In the genomic region with DNA sequence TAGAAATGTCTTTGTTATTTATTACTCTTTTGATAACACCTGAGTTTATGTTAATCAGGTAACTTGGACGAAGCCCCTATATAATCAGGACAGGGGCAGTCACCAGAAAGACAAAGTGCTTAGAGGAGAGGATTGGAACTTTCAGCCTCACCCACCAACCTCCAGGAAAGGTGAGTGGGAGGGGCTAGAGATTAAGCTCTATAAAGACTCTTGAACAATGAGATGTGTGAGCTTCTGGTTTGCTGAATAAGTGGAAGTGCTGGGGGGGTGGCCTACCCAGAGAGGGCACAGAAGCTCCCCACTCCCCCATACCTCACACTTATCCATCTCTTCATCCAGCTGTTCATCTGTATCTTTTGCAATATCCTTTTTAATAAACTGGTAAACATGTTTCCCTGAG, we compare ENCODE assay signal across 22 cellular contexts.
A peak's percentile ranks its signal among the peaks of the same experiment; 100 is the strongest.
DNase-seq lines count a peak whose midpoint lies in the region; ATAC-seq and TF ChIP-seq lines count a peak whose summit lies in the region.
"Had no signal": no experiment of that assay in that cellular context is flagged by ENCODE, and none has a peak within 500 bp of the region (broad histone marks: within the 10 kb centered on the region; RNA-seq: fewer than 3 reads in every experiment).

No MANE protein-coding gene starts in this region.

- no peak overlapping the region for H4K8ac ChIP-seq in mesendoderm (ENCODE audit: low read depth, low read length)

- in situ Hi-C loops in HAP-1 (cut with MboI; ENCODE audit: low sequenced_read_pairs) = no loop called here

- no CpG with 5 or more reads among the region's 1 CpG for WGBS in mesendoderm (ENCODE audit: extremely low coverage, insufficient coverage, low lambda C conversion rate)

- H3K4me2 ChIP-seq in GM23338 = no peak overlapping the region
- H3K4me2 ChIP-seq in mesendoderm (ENCODE audit: low read length) = no peak overlapping the region
- H3K4me2 ChIP-seq in osteoblast (ENCODE audit: insufficient read depth, low read length) = no peak overlapping the region
- H3K4me2 ChIP-seq: A549; BLaER1 treated with 17β-estradiol and CSF1 and Interleukin-3, amounts not matched to agents 10 nM and 100 nM had no signal

- no peaks in the 10 kb centered on the region for H3K79me2 ChIP-seq in GM23338 (replicated peaks; ENCODE audit: insufficient read depth)
- no peaks in the 10 kb centered on the region for H3K79me2 ChIP-seq in mesendoderm (ENCODE audit: control insufficient read depth, insufficient read depth, low read length)
- no peaks in the 10 kb centered on the region for H3K79me2 ChIP-seq in osteoblast (ENCODE audit: insufficient read depth, low read length)

- no peak overlapping the region for H3K27ac Mint-ChIP-seq in GM23338
- H3K27ac Mint-ChIP-seq: CD4-positive, alpha-beta T cell had no signal

- H3K27me3 ChIP-seq in GM23338 (ENCODE audit: insufficient read depth) = no peaks in the 10 kb centered on the region
- no peaks in the 10 kb centered on the region for H3K27me3 ChIP-seq in HAP-1 (ENCODE audit: low read depth)
- no peaks in the 10 kb centered on the region for H3K27me3 ChIP-seq in mesendoderm (ENCODE audit: insufficient read depth, low read length, poor library complexity)
- no peaks in the 10 kb centered on the region for H3K27me3 ChIP-seq in osteoblast (ENCODE audit: insufficient read depth, low read length)
- H3K27me3 ChIP-seq: BE2C; BLaER1 treated with 17β-estradiol and CSF1 and Interleukin-3, amounts not matched to agents 10 nM and 100 nM had no signal

- H3K4me1 ChIP-seq in GM23338 (ENCODE audit: insufficient read depth) = no peaks in the 10 kb centered on the region
- no peaks in the 10 kb centered on the region for H3K4me1 ChIP-seq in HAP-1
- no peaks in the 10 kb centered on the region for H3K4me1 ChIP-seq in mesendoderm (ENCODE audit: control insufficient read depth, low read depth, low read length)
- H3K4me1 ChIP-seq in osteoblast (ENCODE audit: insufficient read depth, low read length) = no peaks in the 10 kb centered on the region
- H3K4me1 ChIP-seq: BE2C had no signal

- peaks cover 5% of the 10 kb centered on the region; the same call in 1 of the 3 replicates for H3K9me3 Mint-ChIP-seq in GM23338
- H3K9me3 Mint-ChIP-seq: CD4-positive, alpha-beta T cell; CD8-positive, alpha-beta memory T cell had no signal

- H2AFZ ChIP-seq in GM23338 (no peak overlapping the region), osteoblast (ENCODE audit: low read length) (no peak overlapping the region)

- no peaks in the 10 kb centered on the region; the same call in 1 of the 3 replicates for H3K4me1 Mint-ChIP-seq in GM23338
- H3K4me1 Mint-ChIP-seq: CD8-positive, alpha-beta memory T cell had no signal

- H3K9ac ChIP-seq in mesendoderm (ENCODE audit: low read length) = no peak overlapping the region
- H3K9ac ChIP-seq: BLaER1 treated with 17β-estradiol and CSF1 and Interleukin-3, amounts not matched to agents 10 nM and 100 nM had no signal

- H4K20me1 ChIP-seq in GM23338 (replicated peaks; ENCODE audit: insufficient read depth) = no peaks in the 10 kb centered on the region
- no peaks in the 10 kb centered on the region for H4K20me1 ChIP-seq in osteoblast (ENCODE audit: insufficient read depth, low read length)
- H4K20me1 ChIP-seq: BLaER1 treated with 17β-estradiol and CSF1 and Interleukin-3, amounts not matched to agents 10 nM and 100 nM had no signal

- no peaks in the 10 kb centered on the region for H3F3A ChIP-seq in GM23338 (replicated peaks; ENCODE audit: low read depth)

- no peak overlapping the region for H3K27ac ChIP-seq in GM23338 (ENCODE audit: low read depth)
- peak overlapping the region; percentile 58 for H3K27ac ChIP-seq in epithelial cell of prostate
- no peak overlapping the region for H3K27ac ChIP-seq in mesendoderm (ENCODE audit: low read depth, low read length)
- no peak overlapping the region for H3K27ac ChIP-seq in osteoblast (ENCODE audit: low read depth, low read length)
- H3K27ac ChIP-seq: A549; BLaER1 treated with 17β-estradiol and CSF1 and Interleukin-3, amounts not matched to agents 10 nM and 100 nM had no signal

- H3K36me3 ChIP-seq in GM23338 (ENCODE audit: insufficient read depth) = peaks cover 3% of the 10 kb centered on the region
- H3K36me3 ChIP-seq in HAP-1 (replicated peaks) = no peaks in the 10 kb centered on the region
- H3K36me3 ChIP-seq in mesendoderm (ENCODE audit: control insufficient read depth, insufficient read depth, low read length) = no peaks in the 10 kb centered on the region
- no peaks in the 10 kb centered on the region for H3K36me3 ChIP-seq in osteoblast (ENCODE audit: insufficient read depth, low read length)
- H3K36me3 ChIP-seq: BE2C had no signal

- no peak overlapping the region for H3K56ac ChIP-seq in mesendoderm (ENCODE audit: low read length)

- no peak overlapping the region for H2BK5ac ChIP-seq in mesendoderm (ENCODE audit: low read length)

- no peak overlapping the region for H4K5ac ChIP-seq in mesendoderm (ENCODE audit: low read length)

- H2AK5ac ChIP-seq in mesendoderm (ENCODE audit: low read length) = no peak overlapping the region

- TF ChIP-seq CTCF in GM23338 (conservative IDR thresholded peaks at IDR 0.05; ENCODE audit: low read depth in 2 of 2) (no peak), osteoblast (IDR thresholded peaks at IDR 0.05; ENCODE audit: extremely low read depth, low read depth, low read length) (no peak)

- H3K4me3 ChIP-seq in GM23338 (no peak overlapping the region), HAP-1 (no peak overlapping the region), mesendoderm (ENCODE audit: low read length) (no peak overlapping the region), osteoblast (ENCODE audit: insufficient read depth, low read length) (no peak overlapping the region)
- H3K4me3 ChIP-seq: A549; BLaER1 treated with 17β-estradiol and CSF1 and Interleukin-3, amounts not matched to agents 10 nM and 100 nM had no signal

- H3K27me3 Mint-ChIP-seq in GM23338 (ENCODE audit: insufficient read depth, low read depth, poor library complexity) = peaks cover 3% of the 10 kb centered on the region
- H3K27me3 Mint-ChIP-seq: CD4-positive, alpha-beta T cell; CD8-positive, alpha-beta memory T cell had no signal

- H3K18ac ChIP-seq in mesendoderm (ENCODE audit: low read length) = no peak overlapping the region

- no peak overlapping the region for H3K23ac ChIP-seq in mesendoderm (ENCODE audit: low read length)

- H3K9me3 ChIP-seq in HAP-1 = no peaks in the 10 kb centered on the region
- no peaks in the 10 kb centered on the region for H3K9me3 ChIP-seq in osteoblast (ENCODE audit: low read depth, low read length)
- H3K9me3 ChIP-seq: BE2C had no signal

- H3K36me3 Mint-ChIP-seq in GM23338 (ENCODE audit: low read depth) = peaks cover 8% of the 10 kb centered on the region; the same call in 2 of the 3 replicates

- H3K79me1 ChIP-seq in mesendoderm (ENCODE audit: low read length) = no peaks in the 10 kb centered on the region

- no peak overlapping the region for H3K4me3 Mint-ChIP-seq in GM23338
- H3K4me3 Mint-ChIP-seq: CD14-positive monocyte; CD4-positive, alpha-beta T cell; CD8-positive, alpha-beta memory T cell had no signal

- H3K9me2 ChIP-seq in GM23338 (ENCODE audit: insufficient read depth) = no peaks in the 10 kb centered on the region

- H3K4ac ChIP-seq in mesendoderm (ENCODE audit: low read depth, low read length) = no peak overlapping the region

- no peak overlapping the region for H2BK15ac ChIP-seq in mesendoderm (replicated peaks; ENCODE audit: low read depth)

- DNase-seq in GM23338 (ENCODE audit: low spot score) (peak; percentile 26), HAP-1 (ENCODE audit: low spot score in 2 of 2) (peak; percentile 8 to 10), epithelial cell of prostate (ENCODE audit: low read depth, low spot score) (no peak), mesendoderm (peak; percentile 13), osteoblast (ENCODE audit: insufficient read length, low spot score, missing footprints) (no peak), superior temporal gyrus (ENCODE audit: extremely low spot score) (no peak), NCI-H526 (lab: John Stamatoyannopoulos, UW) (no peak)
- DNase-seq: 8988T; ACHN; AML-193; BE2C; CD4-positive, alpha-beta T cell; CD8-positive, alpha-beta memory T cell; DMS 273 treated with DMSO at 0.1 percent for 48 hours; DMS79 treated with DMSO at 0.1 percent for 48 hours; GF-D8; GOT3 had no signal

- ATAC-seq in GM23338 (peak; percentile 56; the same call in 2 of the 3 replicates), GM18520 (IDR thresholded peaks at IDR 0.05; ENCODE audit: unreplicated experiment) (no peak)
- ATAC-seq: A549, HCT116 had no signal

- no peak overlapping the region for H2BK120ac ChIP-seq in mesendoderm (ENCODE audit: low read depth, low read length)

TF ChIP-seq in GM23338, 12 proteins besides CTCF, POLR2A, EP300 and RAD21:
- no peak for TF ChIP-seq ZNF331 (CRISPR knock-in tag; IDR thresholded peaks at IDR 0.05; ENCODE audit: low read depth)
- no peak for TF ChIP-seq EZH2 (IDR thresholded peaks at IDR 0.05; ENCODE audit: low read depth, unreplicated experiment)
- TF ChIP-seq ZNF114 (CRISPR knock-in tag; IDR thresholded peaks at IDR 0.05) = no peak
- TF ChIP-seq EZH2phosphoT487 (IDR thresholded peaks at IDR 0.05; ENCODE audit: unreplicated experiment) = no peak
- no peak for TF ChIP-seq CREB1 (CRISPR knock-in tag; IDR thresholded peaks at IDR 0.05; ENCODE audit: low read depth)
- no peak for TF ChIP-seq JUNB (IDR thresholded peaks at IDR 0.05; ENCODE audit: unreplicated experiment)
TF ChIP-seq in GM23338: peak in this region for 0.

Comparison
In these comparisons a context has a peak if more than half of its experiments do, and no peak if none do; other contexts are left out.
1. DNase-seq: peak in GM23338 (single experiment), HAP-1 (2 of 2) and mesendoderm (single experiment); none in epithelial cell of prostate (single experiment), osteoblast (single experiment), superior temporal gyrus (single experiment) and NCI-H526 (0 of 2).